ENCODE assay signal across 8 cellular contexts in the genomic region with DNA sequence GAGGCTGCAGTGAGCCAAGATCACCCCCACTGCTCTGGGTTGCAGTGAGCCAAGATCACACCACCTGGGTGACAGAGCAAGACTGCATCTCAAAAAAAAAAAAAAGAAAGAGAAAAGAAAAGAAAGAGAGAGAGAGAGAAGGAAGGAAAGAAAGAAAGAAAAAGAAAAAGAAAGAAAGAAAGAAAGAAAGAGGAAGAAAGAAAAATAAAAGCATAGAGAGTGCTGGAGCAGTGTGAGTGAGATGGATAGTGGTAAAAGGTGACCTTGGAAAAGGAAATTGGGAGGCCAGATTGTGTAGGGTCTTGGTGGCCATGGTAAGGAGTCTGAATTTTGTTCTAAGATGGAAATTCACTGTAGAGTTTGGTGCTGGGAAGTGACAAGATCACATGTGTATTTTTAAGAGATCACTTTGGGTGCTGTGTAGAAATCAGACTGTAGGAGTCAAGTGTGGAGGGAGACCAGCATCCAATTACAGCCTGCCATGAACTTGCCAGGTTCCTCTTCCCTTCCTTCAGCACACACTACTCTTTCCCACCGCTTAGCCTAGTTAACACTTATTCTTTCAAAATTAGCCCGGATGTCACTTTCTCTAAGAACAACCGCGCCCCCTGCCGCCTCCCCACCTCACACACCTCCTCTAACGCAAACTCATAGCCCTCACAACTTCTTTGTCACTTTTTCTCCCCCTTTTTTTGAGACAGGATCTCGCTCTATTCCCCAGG. TPM values are rescaled to one million over a fixed set of nuclear protein-coding genes. Genes with fewer than 3 reads are reported as not detected.
DNase-seq lines count a peak whose midpoint lies in the region; ATAC-seq and TF ChIP-seq lines count a peak whose summit lies in the region.

No MANE protein-coding gene starts in this region.

- H3K4me1 ChIP-seq in NT2/D1 (ENCODE audit: insufficient read depth, insufficient read length): peaks cover 5% of the 10 kb centered on the region
- H3K4me1 ChIP-seq in mucosa of rectum (ENCODE audit: control insufficient read depth in 2 of 2, insufficient read depth in 2 of 2, low read length in 2 of 2): peaks cover 14 to 17% of the 10 kb centered on the region in 2 donors

- H3K27ac ChIP-seq in mucosa of rectum (ENCODE audit: low read depth in 2 of 2, low read length in 2 of 2): peak overlapping the region; percentile 78 to 86

- no peaks in the 10 kb centered on the region for H3K9me3 ChIP-seq in NT2/D1 (ENCODE audit: insufficient read depth, low read length)
- H3K9me3 ChIP-seq in mucosa of rectum (ENCODE audit: control insufficient read depth in 2 of 2, low read length in 2 of 2): no peaks in the 10 kb centered on the region

- H3K27me3 ChIP-seq in NT2/D1 (ENCODE audit: insufficient read depth, insufficient read length) (no peaks in the 10 kb centered on the region), mucosa of rectum (ENCODE audit: control insufficient read depth in 2 of 2, insufficient read depth in 2 of 2, low read length in 2 of 2) (no peaks in the 10 kb centered on the region)

- H3K4me3 ChIP-seq in NT2/D1 (ENCODE audit: insufficient read length, low read depth) (peak overlapping the region; percentile 86), epithelial cell of proximal tubule (ENCODE audit: low read depth, low read length) (peak overlapping the region; percentile 83), mucosa of rectum (ENCODE audit: low read length in 2 of 2) (peak overlapping the region; percentile 74 to 90)

- H3K9ac ChIP-seq in NT2/D1 (ENCODE audit: insufficient read length, low read depth): peak overlapping the region; percentile 97
- H3K9ac ChIP-seq in mucosa of rectum (ENCODE audit: low read depth in 1 of 2, low read length in 2 of 2): peak overlapping the region; percentile 69 to 87

- TF ChIP-seq CTCF in epithelial cell of proximal tubule (conservative IDR thresholded peaks at IDR 0.05; ENCODE audit: low read depth, low read length): peak; percentile 76

- H3K36me3 ChIP-seq in NT2/D1 (ENCODE audit: insufficient read depth, insufficient read length, low read length) (peaks cover 24% of the 10 kb centered on the region), mucosa of rectum (ENCODE audit: control insufficient read depth in 2 of 2, insufficient read depth in 2 of 2, low read length in 2 of 2) (no peaks in the 10 kb centered on the region)

- no peak for ATAC-seq in HG03442 (IDR thresholded peaks at IDR 0.05; ENCODE audit: unreplicated experiment)

- DNase-seq in Daoy (ENCODE audit: low read depth) (peak; percentile 85), HuH-7.5 (ENCODE audit: low spot score) (peak; percentile 61), NT2/D1 (ENCODE audit: low read depth, low spot score) (peak; percentile 87), epithelial cell of proximal tubule (ENCODE audit: low read depth) (no peak)
- DNase-seq in activated CD8-positive, alpha-beta memory T cell treated with anti-CD3 and anti-CD28 coated beads, Interleukin-2, amount 50 U/mL, for 48 hours: peak; percentile 81
- peak; percentile 86 for DNase-seq in stimulated activated CD8-positive, alpha-beta memory T cell treated with anti-CD3 and anti-CD28 coated beads, Interleukin-4, amount 100 ng/mL, for 24 hours (ENCODE audit: low read depth)

RNA-seq across cellular contexts. Expression of a gene that starts 17.9 kb away (rescaled TPM):
- total RNA-seq in Daoy (2014; rRNA removed; shearing (Covaris generic)): 81.3 and 96.7 TPM in 2 replicates
- total RNA-seq in epithelial cell of proximal tubule: 75.2 and 132 TPM in 2 replicates

RNA-seq across cellular contexts. Expression of a gene that starts 18.7 kb away (rescaled TPM):
- total RNA-seq in Daoy (2014; rRNA removed; shearing (Covaris generic)): 2.9 and 3.2 TPM in 2 replicates
- 4.9 and 13.2 TPM in 2 replicates for total RNA-seq in epithelial cell of proximal tubule

RNA-seq across cellular contexts. Expression of a gene that starts 28.9 kb away (rescaled TPM):
- 1.6 and 2.7 TPM in 2 replicates for total RNA-seq in Daoy (2014; rRNA removed; shearing (Covaris generic))
- 10.8 and 15.9 TPM in 2 replicates for total RNA-seq in epithelial cell of proximal tubule

RNA-seq across cellular contexts. Expression of a gene that starts 35.8 kb away (rescaled TPM):
- 42.1 and 43.4 TPM in 2 replicates for total RNA-seq in Daoy (2014; rRNA removed; shearing (Covaris generic))
- total RNA-seq in epithelial cell of proximal tubule: 61.8 and 89.7 TPM in 2 replicates

RNA-seq across cellular contexts. Expression of a gene that starts 47.0 kb away (rescaled TPM):
- 11.5 and 15.1 TPM in 2 replicates for total RNA-seq in Daoy (2014; rRNA removed; shearing (Covaris generic))
- 20.7 and 43.7 TPM in 2 replicates for total RNA-seq in epithelial cell of proximal tubule
